ENCODE assay signal across 2 cellular contexts in the genomic region with DNA sequence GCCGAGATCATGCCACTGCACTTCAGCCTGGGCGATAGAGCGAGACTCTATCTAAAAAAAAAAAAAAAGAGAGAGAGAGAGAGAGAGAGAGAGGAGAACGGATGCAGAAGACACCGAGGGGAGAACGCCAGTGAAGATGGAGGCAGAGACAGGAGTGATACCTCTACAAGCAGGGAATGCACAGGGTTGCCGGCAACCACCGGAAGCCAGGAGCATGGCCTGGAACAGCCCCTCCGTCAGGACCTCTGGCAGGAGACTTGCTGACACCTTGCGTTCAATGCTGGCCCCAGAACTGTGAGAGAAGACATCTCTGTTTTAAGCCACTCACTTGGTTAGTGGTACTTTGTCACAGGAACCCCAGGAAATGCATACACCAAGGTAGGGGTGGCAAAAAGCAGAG.
TF ChIP-seq lines count a peak whose summit lies in the region.

No MANE protein-coding gene starts in this region.

TF ChIP-seq in HCT116, 20 proteins besides CTCF, POLR2A, EP300 and RAD21 (continued from another document):
- TF ChIP-seq, protein P1, sequence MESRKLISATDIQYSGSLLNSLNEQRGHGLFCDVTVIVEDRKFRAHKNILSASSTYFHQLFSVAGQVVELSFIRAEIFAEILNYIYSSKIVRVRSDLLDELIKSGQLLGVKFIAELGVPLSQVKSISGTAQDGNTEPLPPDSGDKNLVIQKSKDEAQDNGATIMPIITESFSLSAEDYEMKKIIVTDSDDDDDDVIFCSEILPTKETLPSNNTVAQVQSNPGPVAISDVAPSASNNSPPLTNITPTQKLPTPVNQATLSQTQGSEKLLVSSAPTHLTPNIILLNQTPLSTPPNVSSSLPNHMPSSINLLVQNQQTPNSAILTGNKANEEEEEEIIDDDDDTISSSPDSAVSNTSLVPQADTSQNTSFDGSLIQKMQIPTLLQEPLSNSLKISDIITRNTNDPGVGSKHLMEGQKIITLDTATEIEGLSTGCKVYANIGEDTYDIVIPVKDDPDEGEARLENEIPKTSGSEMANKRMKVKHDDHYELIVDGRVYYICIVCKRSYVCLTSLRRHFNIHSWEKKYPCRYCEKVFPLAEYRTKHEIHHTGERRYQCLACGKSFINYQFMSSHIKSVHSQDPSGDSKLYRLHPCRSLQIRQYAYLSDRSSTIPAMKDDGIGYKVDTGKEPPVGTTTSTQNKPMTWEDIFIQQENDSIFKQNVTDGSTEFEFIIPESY (IDR thresholded peaks at IDR 0.05; ENCODE audit: extremely low read depth, insufficient replicate concordance, low read length): no peak
- TF ChIP-seq YY1 (IDR thresholded peaks at IDR 0.05; ENCODE audit: extremely low read depth, insufficient replicate concordance, low read depth, low read length): no peak
- no peak for TF ChIP-seq POLR2AphosphoS5 (IDR thresholded peaks at IDR 0.05; ENCODE audit: low read depth, low read length)
- TF ChIP-seq REST (IDR thresholded peaks at IDR 0.05; ENCODE audit: low read depth): no peak
- no peak for TF ChIP-seq ZFX (IDR thresholded peaks at IDR 0.05)
- TF ChIP-seq CEBPB (IDR thresholded peaks at IDR 0.05; ENCODE audit: low read depth): no peak

TF ChIP-seq in WTC11, 78 proteins besides CTCF, POLR2A, EP300 and RAD21 (continued from another document):
- TF ChIP-seq, protein P2, sequence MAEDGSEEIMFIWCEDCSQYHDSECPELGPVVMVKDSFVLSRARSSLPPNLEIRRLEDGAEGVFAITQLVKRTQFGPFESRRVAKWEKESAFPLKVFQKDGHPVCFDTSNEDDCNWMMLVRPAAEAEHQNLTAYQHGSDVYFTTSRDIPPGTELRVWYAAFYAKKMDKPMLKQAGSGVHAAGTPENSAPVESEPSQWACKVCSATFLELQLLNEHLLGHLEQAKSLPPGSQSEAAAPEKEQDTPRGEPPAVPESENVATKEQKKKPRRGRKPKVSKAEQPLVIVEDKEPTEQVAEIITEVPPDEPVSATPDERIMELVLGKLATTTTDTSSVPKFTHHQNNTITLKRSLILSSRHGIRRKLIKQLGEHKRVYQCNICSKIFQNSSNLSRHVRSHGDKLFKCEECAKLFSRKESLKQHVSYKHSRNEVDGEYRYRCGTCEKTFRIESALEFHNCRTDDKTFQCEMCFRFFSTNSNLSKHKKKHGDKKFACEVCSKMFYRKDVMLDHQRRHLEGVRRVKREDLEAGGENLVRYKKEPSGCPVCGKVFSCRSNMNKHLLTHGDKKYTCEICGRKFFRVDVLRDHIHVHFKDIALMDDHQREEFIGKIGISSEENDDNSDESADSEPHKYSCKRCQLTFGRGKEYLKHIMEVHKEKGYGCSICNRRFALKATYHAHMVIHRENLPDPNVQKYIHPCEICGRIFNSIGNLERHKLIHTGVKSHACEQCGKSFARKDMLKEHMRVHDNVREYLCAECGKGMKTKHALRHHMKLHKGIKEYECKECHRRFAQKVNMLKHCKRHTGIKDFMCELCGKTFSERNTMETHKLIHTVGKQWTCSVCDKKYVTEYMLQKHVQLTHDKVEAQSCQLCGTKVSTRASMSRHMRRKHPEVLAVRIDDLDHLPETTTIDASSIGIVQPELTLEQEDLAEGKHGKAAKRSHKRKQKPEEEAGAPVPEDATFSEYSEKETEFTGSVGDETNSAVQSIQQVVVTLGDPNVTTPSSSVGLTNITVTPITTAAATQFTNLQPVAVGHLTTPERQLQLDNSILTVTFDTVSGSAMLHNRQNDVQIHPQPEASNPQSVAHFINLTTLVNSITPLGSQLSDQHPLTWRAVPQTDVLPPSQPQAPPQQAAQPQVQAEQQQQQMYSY (CRISPR knock-in tag; IDR thresholded peaks at IDR 0.05): peak; percentile 39; the same call in 1 of the 2 replicates
- TF ChIP-seq, protein P3, sequence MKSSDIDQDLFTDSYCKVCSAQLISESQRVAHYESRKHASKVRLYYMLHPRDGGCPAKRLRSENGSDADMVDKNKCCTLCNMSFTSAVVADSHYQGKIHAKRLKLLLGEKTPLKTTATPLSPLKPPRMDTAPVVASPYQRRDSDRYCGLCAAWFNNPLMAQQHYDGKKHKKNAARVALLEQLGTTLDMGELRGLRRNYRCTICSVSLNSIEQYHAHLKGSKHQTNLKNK (CRISPR knock-in tag; IDR thresholded peaks at IDR 0.05): no peak
- TF ChIP-seq, protein P4, sequence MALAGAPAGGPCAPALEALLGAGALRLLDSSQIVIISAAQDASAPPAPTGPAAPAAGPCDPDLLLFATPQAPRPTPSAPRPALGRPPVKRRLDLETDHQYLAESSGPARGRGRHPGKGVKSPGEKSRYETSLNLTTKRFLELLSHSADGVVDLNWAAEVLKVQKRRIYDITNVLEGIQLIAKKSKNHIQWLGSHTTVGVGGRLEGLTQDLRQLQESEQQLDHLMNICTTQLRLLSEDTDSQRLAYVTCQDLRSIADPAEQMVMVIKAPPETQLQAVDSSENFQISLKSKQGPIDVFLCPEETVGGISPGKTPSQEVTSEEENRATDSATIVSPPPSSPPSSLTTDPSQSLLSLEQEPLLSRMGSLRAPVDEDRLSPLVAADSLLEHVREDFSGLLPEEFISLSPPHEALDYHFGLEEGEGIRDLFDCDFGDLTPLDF (CRISPR knock-in tag; IDR thresholded peaks at IDR 0.05): no peak
- TF ChIP-seq ATF3 (CRISPR knock-in tag; conservative IDR thresholded peaks at IDR 0.05): no peak
- no peak for TF ChIP-seq TCF7 (CRISPR knock-in tag; IDR thresholded peaks at IDR 0.05; ENCODE audit: low read depth)
- TF ChIP-seq, protein P5, sequence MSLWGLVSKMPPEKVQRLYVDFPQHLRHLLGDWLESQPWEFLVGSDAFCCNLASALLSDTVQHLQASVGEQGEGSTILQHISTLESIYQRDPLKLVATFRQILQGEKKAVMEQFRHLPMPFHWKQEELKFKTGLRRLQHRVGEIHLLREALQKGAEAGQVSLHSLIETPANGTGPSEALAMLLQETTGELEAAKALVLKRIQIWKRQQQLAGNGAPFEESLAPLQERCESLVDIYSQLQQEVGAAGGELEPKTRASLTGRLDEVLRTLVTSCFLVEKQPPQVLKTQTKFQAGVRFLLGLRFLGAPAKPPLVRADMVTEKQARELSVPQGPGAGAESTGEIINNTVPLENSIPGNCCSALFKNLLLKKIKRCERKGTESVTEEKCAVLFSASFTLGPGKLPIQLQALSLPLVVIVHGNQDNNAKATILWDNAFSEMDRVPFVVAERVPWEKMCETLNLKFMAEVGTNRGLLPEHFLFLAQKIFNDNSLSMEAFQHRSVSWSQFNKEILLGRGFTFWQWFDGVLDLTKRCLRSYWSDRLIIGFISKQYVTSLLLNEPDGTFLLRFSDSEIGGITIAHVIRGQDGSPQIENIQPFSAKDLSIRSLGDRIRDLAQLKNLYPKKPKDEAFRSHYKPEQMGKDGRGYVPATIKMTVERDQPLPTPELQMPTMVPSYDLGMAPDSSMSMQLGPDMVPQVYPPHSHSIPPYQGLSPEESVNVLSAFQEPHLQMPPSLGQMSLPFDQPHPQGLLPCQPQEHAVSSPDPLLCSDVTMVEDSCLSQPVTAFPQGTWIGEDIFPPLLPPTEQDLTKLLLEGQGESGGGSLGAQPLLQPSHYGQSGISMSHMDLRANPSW (CRISPR knock-in tag; conservative IDR thresholded peaks at IDR 0.05; ENCODE audit: low read depth): no peak
- no peak for TF ChIP-seq NR1H2 (CRISPR knock-in tag; IDR thresholded peaks at IDR 0.05)
- TF ChIP-seq ZNF263 (CRISPR knock-in tag; IDR thresholded peaks at IDR 0.05; ENCODE audit: low read depth): no peak
